Comparison of ENCODE assay signal across 25 cellular contexts in the genomic region with DNA sequence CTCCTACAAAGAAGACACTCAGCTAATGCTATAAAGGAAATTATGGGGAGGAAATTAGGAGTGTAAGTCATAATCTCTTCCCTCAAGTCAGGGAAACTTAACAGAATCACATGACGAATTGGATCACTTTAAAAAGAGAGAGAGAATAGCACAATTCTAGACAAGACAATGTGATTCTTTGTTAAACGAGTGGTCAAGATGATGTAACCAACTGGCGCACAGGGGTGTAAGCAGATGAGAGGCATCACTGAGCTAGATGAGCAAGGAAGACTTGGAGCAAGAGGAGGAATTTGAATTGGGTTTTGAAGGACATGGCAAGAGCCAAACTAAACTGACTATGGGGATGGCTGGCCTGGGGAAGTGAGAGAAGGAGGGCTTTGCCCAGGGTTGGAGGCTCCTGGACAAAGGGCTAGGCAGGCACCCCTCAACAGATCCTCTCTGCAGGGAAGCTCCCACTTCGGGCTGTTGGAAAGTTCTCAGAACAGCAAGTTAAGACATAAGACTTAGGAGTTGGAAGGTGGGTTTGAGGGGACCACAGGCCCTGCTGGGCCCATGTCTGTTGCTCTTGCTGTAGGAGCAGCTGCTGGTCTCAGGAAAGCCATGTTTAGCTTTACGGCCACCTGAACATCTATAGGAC.
DNase-seq lines count a peak whose midpoint lies in the region; ATAC-seq and TF ChIP-seq lines count a peak whose summit lies in the region.
"Had no signal": no experiment of that assay in that cellular context is flagged by ENCODE, and none has a peak within 500 bp of the region (broad histone marks: within the 10 kb centered on the region; RNA-seq: fewer than 3 reads in every experiment).

No MANE protein-coding gene starts in this region.

- POLR2A ChIA-PET in CD4-positive, alpha-beta memory T cell (lab: Charles Lee; ENCODE audit: partially characterized antibody): no interaction called here

- no peaks in the 10 kb centered on the region for H3K4me1 Mint-ChIP-seq in CD4-positive, alpha-beta memory T cell
- H3K4me1 Mint-ChIP-seq in endothelial cell (ENCODE audit: unreplicated experiment): no peaks in the 10 kb centered on the region
- H3K4me1 Mint-ChIP-seq: activated CD4-positive, alpha-beta T cell treated with anti-CD3 and anti-CD28 coated beads for 36 hours; activated naive CD8-positive, alpha-beta T cell treated with anti-CD3 and anti-CD28 coated beads, Interleukin-2, amount 10 ng/mL, durations not matched to agents 7 days and 5 days; B cell; stimulated activated effector memory CD8-positive, alpha-beta T cell treated with anti-CD3 and anti-CD28 coated beads, Interleukin-12 subunit alpha, Interleukin-12 subunit beta, amount 100 ng/mL, for 72 hours had no signal

- peaks cover 2 to 31% (median 14%) of the 10 kb centered on the region in 8 donors for H3K9me3 Mint-ChIP-seq in CD4-positive, alpha-beta memory T cell
- no peaks in the 10 kb centered on the region for H3K9me3 Mint-ChIP-seq in endothelial cell (ENCODE audit: unreplicated experiment)

- intact Hi-C loops in dorsolateral prefrontal cortex (cut with DNase I): loop anchor here in 1 of 2 donors (5.0 to 10.0 kb wide), 2 partner anchors 96 to 167 kb away; no protein-coding TSS in a partner anchor
- intact Hi-C loops in CD4-positive, alpha-beta memory T cell (cut with micrococcal nuclease): no loop called here

- H3K4me3 ChIP-seq in dorsolateral prefrontal cortex: peak overlapping the region in 8 of 59 donors; percentile 6 to 31 (median 21)
- H3K4me3 ChIP-seq in CD4-positive, alpha-beta memory T cell (ENCODE audit: low read length in 2 of 2): no peak overlapping the region
- H3K4me3 ChIP-seq: ascending aorta, esophagus squamous epithelium, K562, psoas muscle had no signal

- no peak for ATAC-seq in left lobe of liver
- no peak for ATAC-seq in GM19023 (IDR thresholded peaks at IDR 0.05; ENCODE audit: unreplicated experiment)
- ATAC-seq: activated CD4-positive, alpha-beta T cell treated with anti-CD3 and anti-CD28 coated beads for 36 hours; CD8-positive, alpha-beta T cell; foreskin keratinocyte; stimulated activated effector memory CD8-positive, alpha-beta T cell treated with anti-CD3 and anti-CD28 coated beads, Interleukin-12 subunit alpha, Interleukin-12 subunit beta, amount 100 ng/mL, for 72 hours had no signal

- H3K27ac ChIP-seq in dorsolateral prefrontal cortex (peak overlapping the region in 58 of 59 donors; percentile 12 to 91 (median 78)), substantia nigra (ENCODE audit: low read depth, low read length, poor library complexity, severe bottlenecking) (peak overlapping the region; percentile 85)
- H3K27ac ChIP-seq in CD4-positive, alpha-beta memory T cell (ENCODE audit: low read depth, low read length): no peak overlapping the region
- H3K27ac ChIP-seq: ascending aorta, esophagus squamous epithelium, foreskin keratinocyte, neutrophil, psoas muscle had no signal

- DNase-seq in COLO829 (ENCODE audit: low spot score): peak; percentile 93
- DNase-seq in dorsolateral prefrontal cortex: peak in 3 of 10 donors; percentile 29 to 57 (median 54)
- DNase-seq in left lobe of liver (ENCODE audit: low spot score): peak; percentile 14
- peak in 29 of 49 donors; percentile 2 to 63 (median 22) for DNase-seq in substantia nigra (lab: John Stamatoyannopoulos, UW)
- DNase-seq in CD4-positive, alpha-beta memory T cell: no peak
- DNase-seq in endothelial cell (ENCODE audit: low spot score): no peak
- DNase-seq: activated gamma-delta T cell; activated naive CD8-positive, alpha-beta T cell treated with anti-CD3 and anti-CD28 coated beads, Interleukin-2, amount 10 ng/mL, durations not matched to agents 7 days and 5 days; activated T-cell treated with anti-CD3 and anti-CD28 coated beads, Interleukin-2, amount 50 U/mL, for 24 hours; CD8-positive, alpha-beta T cell; DMS 273 treated with DMSO at 0.1 percent for 48 hours; esophagus squamous epithelium; foreskin keratinocyte; NCI-H1105; NCI-H187 treated with DMSO at 0.1 percent for 48 hours; NCI-H2171; SHP77 treated with DMSO at 0.1 percent for 48 hours had no signal

- no peaks in the 10 kb centered on the region for H3K36me3 ChIP-seq in CD4-positive, alpha-beta memory T cell (ENCODE audit: insufficient read depth, low read length)
- H3K36me3 ChIP-seq: ascending aorta, esophagus squamous epithelium, neutrophil had no signal

- no peaks in the 10 kb centered on the region for H3K4me1 ChIP-seq in CD4-positive, alpha-beta memory T cell (ENCODE audit: insufficient read depth, low read length)
- H3K4me1 ChIP-seq: ascending aorta, esophagus squamous epithelium, foreskin keratinocyte, psoas muscle had no signal

- no peak overlapping the region for H3K4me3 Mint-ChIP-seq in CD4-positive, alpha-beta memory T cell
- H3K4me3 Mint-ChIP-seq in endothelial cell (ENCODE audit: unreplicated experiment): no peak overlapping the region
- H3K4me3 Mint-ChIP-seq: activated CD4-positive, alpha-beta T cell treated with anti-CD3 and anti-CD28 coated beads for 36 hours; activated naive CD8-positive, alpha-beta T cell treated with anti-CD3 and anti-CD28 coated beads, Interleukin-2, amount 10 ng/mL, durations not matched to agents 7 days and 5 days; activated T-cell treated with anti-CD3 and anti-CD28 coated beads, Interleukin-2, amount 50 U/mL, for 24 hours; B cell; CD8-positive, alpha-beta T cell; stimulated activated effector memory CD8-positive, alpha-beta T cell treated with anti-CD3 and anti-CD28 coated beads, Interleukin-12 subunit alpha, Interleukin-12 subunit beta, amount 100 ng/mL, for 72 hours had no signal

- TF ChIP-seq CTCF in dorsolateral prefrontal cortex (IDR thresholded peaks at IDR 0.05 in 54 of 56, conservative IDR thresholded peaks at IDR 0.05 in 2 of 56; ENCODE audit: low read depth in 1 of 56, partially characterized antibody in 56 of 56): peak in 2 of 56 donors; percentile 5 to 19
- no peak for TF ChIP-seq CTCF in endothelial cell (IDR thresholded peaks at IDR 0.05; ENCODE audit: unreplicated experiment)

- no peaks in the 10 kb centered on the region for H3K36me3 Mint-ChIP-seq in CD4-positive, alpha-beta memory T cell
- no peaks in the 10 kb centered on the region for H3K36me3 Mint-ChIP-seq in endothelial cell (ENCODE audit: low read depth, unreplicated experiment)
- H3K36me3 Mint-ChIP-seq: activated naive CD8-positive, alpha-beta T cell treated with anti-CD3 and anti-CD28 coated beads, Interleukin-2, amount 10 ng/mL, durations not matched to agents 7 days and 5 days; CD8-positive, alpha-beta T cell; stimulated activated effector memory CD8-positive, alpha-beta T cell treated with anti-CD3 and anti-CD28 coated beads, Interleukin-12 subunit alpha, Interleukin-12 subunit beta, amount 100 ng/mL, for 72 hours had no signal

- H3K27ac Mint-ChIP-seq in CD4-positive, alpha-beta memory T cell: no peak overlapping the region
- H3K27ac Mint-ChIP-seq in endothelial cell (ENCODE audit: unreplicated experiment): no peak overlapping the region
- H3K27ac Mint-ChIP-seq: activated CD4-positive, alpha-beta T cell treated with anti-CD3 and anti-CD28 coated beads for 36 hours; activated naive CD8-positive, alpha-beta T cell treated with anti-CD3 and anti-CD28 coated beads, Interleukin-2, amount 10 ng/mL, durations not matched to agents 7 days and 5 days; activated T-cell treated with anti-CD3 and anti-CD28 coated beads, Interleukin-2, amount 50 U/mL, for 24 hours; B cell; CD8-positive, alpha-beta T cell; stimulated activated effector memory CD8-positive, alpha-beta T cell treated with anti-CD3 and anti-CD28 coated beads, Interleukin-12 subunit alpha, Interleukin-12 subunit beta, amount 100 ng/mL, for 72 hours had no signal

- H3K27me3 Mint-ChIP-seq in CD4-positive, alpha-beta memory T cell: peaks cover 14 to 16% of the 10 kb centered on the region in 2 donors
- H3K27me3 Mint-ChIP-seq in endothelial cell (ENCODE audit: unreplicated experiment): no peaks in the 10 kb centered on the region

- CTCF ChIA-PET in CD4-positive, alpha-beta memory T cell (lab: Charles Lee; ENCODE audit: partially characterized antibody): no interaction called here

- no peaks in the 10 kb centered on the region for H3K27me3 ChIP-seq in dorsolateral prefrontal cortex
- H3K27me3 ChIP-seq in CD4-positive, alpha-beta memory T cell (ENCODE audit: insufficient read depth, low read length): no peaks in the 10 kb centered on the region
- H3K27me3 ChIP-seq: ascending aorta, foreskin keratinocyte, neutrophil had no signal

- no peaks in the 10 kb centered on the region for H3K9me3 ChIP-seq in CD4-positive, alpha-beta memory T cell (ENCODE audit: control insufficient read depth in 1 of 2, low read length in 2 of 2)
- H3K9me3 ChIP-seq: ascending aorta, esophagus squamous epithelium, neutrophil had no signal

Comparison
In these comparisons a context has a peak if more than half of its experiments do, and no peak if none do; other contexts are left out.
1. DNase-seq: peak in COLO829 (single experiment), left lobe of liver (single experiment) and substantia nigra (29 of 49); none in CD4-positive, alpha-beta memory T cell (0 of 5) and endothelial cell (single experiment).